ENCODE assay signal across 8 cellular contexts in genomic region chr1:215606564-215607168, GRCh38. TPM values are rescaled to one million over a fixed set of nuclear protein-coding genes. Genes with fewer than 3 reads are reported as not detected.
DNase-seq lines count a peak whose midpoint lies in the region; ATAC-seq, FAIRE-seq and TF ChIP-seq lines count a peak whose summit lies in the region.

No MANE protein-coding gene starts in this region.

- no peaks in the 10 kb centered on the region for H3K27me3 Mint-ChIP-seq in GM23338 (ENCODE audit: insufficient read depth, low read depth, poor library complexity)
- H3K27me3 Mint-ChIP-seq in stimulated activated naive B cell treated with anti-CD40 and anti-IgM and Interleukin-4, amounts not matched to agents 10 μg/mL and 1 μg/mL and 100 μg/mL, for 72 hours, result no peaks in the 10 kb centered on the region

- peaks cover 17% of the 10 kb centered on the region for H3K36me3 Mint-ChIP-seq in GM23338 (ENCODE audit: low read depth)
- peaks cover 10 to 17% of the 10 kb centered on the region in 2 donors for H3K36me3 Mint-ChIP-seq in stimulated activated naive B cell treated with anti-CD40 and anti-IgM and Interleukin-4, amounts not matched to agents 10 μg/mL and 1 μg/mL and 100 μg/mL, for 72 hours

- no peaks in the 10 kb centered on the region for H3K9me3 ChIP-seq in SU-DHL-6 (ENCODE audit: insufficient read depth, low read length)

- H3K36me3 ChIP-seq in GM23338 (ENCODE audit: insufficient read depth), result peaks cover 11% of the 10 kb centered on the region; the same call in 1 of the 2 replicates
- no peaks in the 10 kb centered on the region for H3K36me3 ChIP-seq in SU-DHL-6 (ENCODE audit: low read length)

- H3K79me2 ChIP-seq in GM23338 (replicated peaks; ENCODE audit: insufficient read depth), result no peaks in the 10 kb centered on the region
- no peaks in the 10 kb centered on the region for H3K79me2 ChIP-seq in SU-DHL-6 (ENCODE audit: insufficient read depth, low read length)

- DNase-seq in COLO829 (ENCODE audit: low spot score) (peak; percentile 38), GM23338 (ENCODE audit: low spot score) (peak; percentile 40), kidney tubule cell (ENCODE audit: low spot score) (peak; percentile 20), GM12891 (ENCODE audit: insufficient read length, low spot score) (no peak)
- DNase-seq in stimulated activated naive B cell treated with anti-CD40 and anti-IgM and Interleukin-4, amounts not matched to agents 10 μg/mL and 1 μg/mL and 100 μg/mL, for 72 hours, result no peak

- TF ChIP-seq CTCF in GM23338 (conservative IDR thresholded peaks at IDR 0.05; ENCODE audit: low read depth in 2 of 2) (peak in 1 of 2 experiments; percentile 65; a peak in 2 of 4 replicates), SU-DHL-6 (IDR thresholded peaks at IDR 0.05; ENCODE audit: insufficient read depth, low read length, poor library complexity, severe bottlenecking) (peak; percentile 21)

- H2AFZ ChIP-seq in GM23338 (no peak overlapping the region), SU-DHL-6 (ENCODE audit: low read depth, low read length, severe bottlenecking) (no peak overlapping the region)

- H3K9ac ChIP-seq in SU-DHL-6 (ENCODE audit: low read length), result no peak overlapping the region

- H3K4me2 ChIP-seq in GM23338 (no peak overlapping the region), SU-DHL-6 (ENCODE audit: low read depth, low read length, poor library complexity, severe bottlenecking) (no peak overlapping the region)

- no peak overlapping the region for H3K4me3 Mint-ChIP-seq in GM23338
- no peak overlapping the region for H3K4me3 Mint-ChIP-seq in stimulated activated naive B cell treated with anti-CD40 and anti-IgM and Interleukin-4, amounts not matched to agents 10 μg/mL and 1 μg/mL and 100 μg/mL, for 72 hours

- no peaks in the 10 kb centered on the region for H3K9me2 ChIP-seq in GM23338 (ENCODE audit: insufficient read depth)
- no peaks in the 10 kb centered on the region for H3K9me2 ChIP-seq in SU-DHL-6 (replicated peaks; ENCODE audit: insufficient read depth, low read length)

- H3K27me3 ChIP-seq in GM23338 (ENCODE audit: insufficient read depth) (no peaks in the 10 kb centered on the region), SU-DHL-6 (ENCODE audit: low read length) (no peaks in the 10 kb centered on the region)

- peaks cover 8% of the 10 kb centered on the region; the same call in 2 of the 3 replicates for H3K4me1 Mint-ChIP-seq in GM23338
- no peaks in the 10 kb centered on the region for H3K4me1 Mint-ChIP-seq in stimulated activated naive B cell treated with anti-CD40 and anti-IgM and Interleukin-4, amounts not matched to agents 10 μg/mL and 1 μg/mL and 100 μg/mL, for 72 hours

- H3K9me3 Mint-ChIP-seq in GM23338, result no peaks in the 10 kb centered on the region
- no peaks in the 10 kb centered on the region for H3K9me3 Mint-ChIP-seq in stimulated activated naive B cell treated with anti-CD40 and anti-IgM and Interleukin-4, amounts not matched to agents 10 μg/mL and 1 μg/mL and 100 μg/mL, for 72 hours

- ATAC-seq in GM23338 (no peak), GM21619 (IDR thresholded peaks at IDR 0.05; ENCODE audit: unreplicated experiment) (no peak), GM21390 (IDR thresholded peaks at IDR 0.05; ENCODE audit: unreplicated experiment) (no peak)
- ATAC-seq in stimulated activated naive B cell treated with anti-CD40 and anti-IgM and Interleukin-4, amounts not matched to agents 10 μg/mL and 1 μg/mL and 100 μg/mL, for 72 hours (replicated peaks), result no peak

- peaks cover 6% of the 10 kb centered on the region; the same call in 1 of the 2 replicates for H3K4me1 ChIP-seq in GM23338 (ENCODE audit: insufficient read depth)

- H3K27ac ChIP-seq in GM23338 (ENCODE audit: low read depth) (no peak overlapping the region), SU-DHL-6 (ENCODE audit: low read depth, low read length) (no peak overlapping the region)

- FAIRE-seq in GM12891 (lab: Jason Lieb, UNC), result no peak

- H3K4me3 ChIP-seq in GM23338, result no peak overlapping the region
- no peak overlapping the region for H3K4me3 ChIP-seq in SU-DHL-6 (ENCODE audit: insufficient read depth, low read length, poor library complexity, severe bottlenecking)

- H3F3A ChIP-seq in GM23338 (replicated peaks; ENCODE audit: low read depth) (no peaks in the 10 kb centered on the region), SU-DHL-6 (ENCODE audit: insufficient read depth) (no peaks in the 10 kb centered on the region)

- H3K27ac Mint-ChIP-seq in GM23338, result no peak overlapping the region
- H3K27ac Mint-ChIP-seq in stimulated activated naive B cell treated with anti-CD40 and anti-IgM and Interleukin-4, amounts not matched to agents 10 μg/mL and 1 μg/mL and 100 μg/mL, for 72 hours, result no peak overlapping the region

- TF ChIP-seq POLR2A in GM12891 (IDR thresholded peaks at IDR 0.05; ENCODE audit: low read depth, low read length), result no peak

- no peaks in the 10 kb centered on the region; the same call in 1 of the 2 replicates for H4K20me1 ChIP-seq in GM23338 (replicated peaks; ENCODE audit: insufficient read depth)
- no peaks in the 10 kb centered on the region for H4K20me1 ChIP-seq in SU-DHL-6 (ENCODE audit: low read depth, low read length)

TF ChIP-seq in GM23338, 12 proteins besides CTCF, POLR2A, EP300 and RAD21 (continues in another document):
- no peak for TF ChIP-seq CREB1 (CRISPR knock-in tag; IDR thresholded peaks at IDR 0.05; ENCODE audit: low read depth)
- TF ChIP-seq JUNB (IDR thresholded peaks at IDR 0.05; ENCODE audit: unreplicated experiment), result no peak
- TF ChIP-seq ETS1 (IDR thresholded peaks at IDR 0.05), result no peak
- no peak for TF ChIP-seq ZNF331 (CRISPR knock-in tag; IDR thresholded peaks at IDR 0.05; ENCODE audit: low read depth)

TF ChIP-seq in GM12891, 5 proteins besides CTCF, POLR2A, EP300 and RAD21:
- TF ChIP-seq PAX5 (IDR thresholded peaks at IDR 0.05; ENCODE audit: insufficient read depth, low read length, severe bottlenecking) (no peak), POLR2AphosphoS5 (IDR thresholded peaks at IDR 0.05; ENCODE audit: low read depth, low read length) (no peak), TAF1 (IDR thresholded peaks at IDR 0.05; ENCODE audit: low read depth, low read length) (no peak), POU2F2 (IDR thresholded peaks at IDR 0.05; ENCODE audit: low read depth, low read length) (no peak), SPI1 (IDR thresholded peaks at IDR 0.05; ENCODE audit: low read depth, low read length) (no peak)

RNA-seq across cellular contexts. Expression of gene KCTD3, which starts 39.6 kb away (rescaled TPM):
- total RNA-seq in GM23338 (2014; rRNA removed; shearing (Covaris generic)), result 53.1 and 60.3 TPM in 2 replicates
- polyA plus RNA-seq in GM23338 (2016; fragmentation: Nextera tagmentation; extraction: Ambion mirVana), result 29.4 and 30.1 TPM in 2 replicates
- 3.7 TPM for polyA plus RNA-seq in GM12891 (2012; ENCODE audit: low read depth, missing spikeins)

Comparison
In these comparisons a context has a peak if more than half of its experiments do, and no peak if none do; other contexts are left out.
1. DNase-seq: peak in COLO829 (single experiment), GM23338 (single experiment) and kidney tubule cell (single experiment); none in GM12891 (single experiment) and stimulated activated naive B cell treated with anti-CD40 and anti-IgM and Interleukin-4, amounts not matched to agents 10 μg/mL and 1 μg/mL and 100 μg/mL, for 72 hours (single experiment).